1 cellular context compared by ENCODE assay signal in the genomic region with DNA sequence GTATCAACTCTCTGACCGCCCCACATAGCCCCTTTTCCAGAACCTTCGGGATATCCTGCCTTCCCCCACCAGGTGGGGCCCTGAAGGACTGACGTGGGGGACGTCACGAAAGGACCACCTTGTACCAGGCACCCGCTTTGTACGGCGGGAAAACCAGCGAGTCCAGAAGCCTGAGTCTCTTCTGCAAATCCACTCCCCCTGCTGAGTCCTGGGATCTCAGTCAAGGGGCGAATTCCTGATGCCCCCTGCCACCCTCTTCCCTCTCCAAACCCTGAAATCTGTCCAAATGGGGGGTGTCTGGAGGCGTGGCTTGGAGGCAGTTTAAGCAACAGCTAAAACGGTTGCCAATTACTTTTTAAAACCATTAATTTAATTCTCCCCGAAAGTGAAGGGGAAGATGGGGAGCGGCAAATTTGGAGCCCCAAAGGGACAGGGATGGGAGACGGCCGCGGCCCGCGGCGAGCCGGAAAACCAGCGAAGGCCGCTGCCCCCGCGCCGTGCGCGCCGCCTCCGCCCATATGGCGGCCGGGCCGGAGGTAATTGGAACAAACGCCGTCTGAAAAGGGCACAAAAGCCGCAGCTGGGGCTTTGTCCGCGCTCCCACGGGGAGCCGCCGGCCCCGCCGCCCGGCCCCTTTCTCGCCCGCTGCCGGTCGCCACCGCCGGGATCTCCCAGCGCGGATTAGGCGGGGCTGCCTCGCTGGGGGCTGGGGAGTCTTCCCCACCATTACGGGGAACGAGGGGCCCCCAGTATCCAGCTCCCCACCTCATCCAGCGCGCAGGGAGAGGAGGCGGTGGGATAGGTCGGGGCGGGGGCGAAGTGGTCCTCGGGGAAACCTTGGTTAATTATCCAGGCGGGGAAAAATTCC.
TF ChIP-seq lines count a peak whose summit lies in the region.

No MANE protein-coding gene starts in this region.

TF ChIP-seq in WTC11, 78 proteins besides CTCF, POLR2A, EP300 and RAD21 (continued from another document):
- TF ChIP-seq, protein P1, sequence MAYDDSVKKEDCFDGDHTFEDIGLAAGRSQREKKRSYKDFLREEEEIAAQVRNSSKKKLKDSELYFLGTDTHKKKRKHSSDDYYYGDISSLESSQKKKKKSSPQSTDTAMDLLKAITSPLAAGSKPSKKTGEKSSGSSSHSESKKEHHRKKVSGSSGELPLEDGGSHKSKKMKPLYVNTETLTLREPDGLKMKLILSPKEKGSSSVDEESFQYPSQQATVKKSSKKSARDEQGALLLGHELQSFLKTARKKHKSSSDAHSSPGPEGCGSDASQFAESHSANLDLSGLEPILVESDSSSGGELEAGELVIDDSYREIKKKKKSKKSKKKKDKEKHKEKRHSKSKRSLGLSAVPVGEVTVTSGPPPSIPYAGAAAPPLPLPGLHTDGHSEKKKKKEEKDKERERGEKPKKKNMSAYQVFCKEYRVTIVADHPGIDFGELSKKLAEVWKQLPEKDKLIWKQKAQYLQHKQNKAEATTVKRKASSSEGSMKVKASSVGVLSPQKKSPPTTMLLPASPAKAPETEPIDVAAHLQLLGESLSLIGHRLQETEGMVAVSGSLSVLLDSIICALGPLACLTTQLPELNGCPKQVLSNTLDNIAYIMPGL (CRISPR knock-in tag; IDR thresholded peaks at IDR 0.05) = no peak
- TF ChIP-seq, protein P2, sequence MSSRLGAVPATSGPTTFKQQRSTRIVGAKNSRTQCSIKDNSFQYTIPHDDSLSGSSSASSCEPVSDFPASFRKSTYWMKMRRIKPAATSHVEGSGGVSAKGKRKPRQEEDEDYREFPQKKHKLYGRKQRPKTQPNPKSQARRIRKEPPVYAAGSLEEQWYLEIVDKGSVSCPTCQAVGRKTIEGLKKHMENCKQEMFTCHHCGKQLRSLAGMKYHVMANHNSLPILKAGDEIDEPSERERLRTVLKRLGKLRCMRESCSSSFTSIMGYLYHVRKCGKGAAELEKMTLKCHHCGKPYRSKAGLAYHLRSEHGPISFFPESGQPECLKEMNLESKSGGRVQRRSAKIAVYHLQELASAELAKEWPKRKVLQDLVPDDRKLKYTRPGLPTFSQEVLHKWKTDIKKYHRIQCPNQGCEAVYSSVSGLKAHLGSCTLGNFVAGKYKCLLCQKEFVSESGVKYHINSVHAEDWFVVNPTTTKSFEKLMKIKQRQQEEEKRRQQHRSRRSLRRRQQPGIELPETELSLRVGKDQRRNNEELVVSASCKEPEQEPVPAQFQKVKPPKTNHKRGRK (CRISPR knock-in tag; IDR thresholded peaks at IDR 0.05; ENCODE audit: borderline replicate concordance) = no peak
- TF ChIP-seq GTF2I (CRISPR knock-in tag; conservative IDR thresholded peaks at IDR 0.05) (no peak), ZNF219 (CRISPR knock-in tag; IDR thresholded peaks at IDR 0.05; ENCODE audit: borderline replicate concordance) (no peak), TEAD1 (CRISPR knock-in tag; IDR thresholded peaks at IDR 0.05) (no peak), SP1 (CRISPR knock-in tag; conservative IDR thresholded peaks at IDR 0.05) (no peak), JUN (CRISPR knock-in tag; IDR thresholded peaks at IDR 0.05) (no peak), FOXP1 (CRISPR knock-in tag; IDR thresholded peaks at IDR 0.05; ENCODE audit: borderline replicate concordance) (no peak), NR1H2 (CRISPR knock-in tag; IDR thresholded peaks at IDR 0.05) (no peak)
- TF ChIP-seq, protein P3, sequence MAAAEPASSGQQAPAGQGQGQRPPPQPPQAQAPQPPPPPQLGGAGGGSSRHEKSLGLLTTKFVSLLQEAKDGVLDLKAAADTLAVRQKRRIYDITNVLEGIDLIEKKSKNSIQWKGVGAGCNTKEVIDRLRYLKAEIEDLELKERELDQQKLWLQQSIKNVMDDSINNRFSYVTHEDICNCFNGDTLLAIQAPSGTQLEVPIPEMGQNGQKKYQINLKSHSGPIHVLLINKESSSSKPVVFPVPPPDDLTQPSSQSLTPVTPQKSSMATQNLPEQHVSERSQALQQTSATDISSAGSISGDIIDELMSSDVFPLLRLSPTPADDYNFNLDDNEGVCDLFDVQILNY (CRISPR knock-in tag; IDR thresholded peaks at IDR 0.05) = no peak
- TF ChIP-seq, protein P4, sequence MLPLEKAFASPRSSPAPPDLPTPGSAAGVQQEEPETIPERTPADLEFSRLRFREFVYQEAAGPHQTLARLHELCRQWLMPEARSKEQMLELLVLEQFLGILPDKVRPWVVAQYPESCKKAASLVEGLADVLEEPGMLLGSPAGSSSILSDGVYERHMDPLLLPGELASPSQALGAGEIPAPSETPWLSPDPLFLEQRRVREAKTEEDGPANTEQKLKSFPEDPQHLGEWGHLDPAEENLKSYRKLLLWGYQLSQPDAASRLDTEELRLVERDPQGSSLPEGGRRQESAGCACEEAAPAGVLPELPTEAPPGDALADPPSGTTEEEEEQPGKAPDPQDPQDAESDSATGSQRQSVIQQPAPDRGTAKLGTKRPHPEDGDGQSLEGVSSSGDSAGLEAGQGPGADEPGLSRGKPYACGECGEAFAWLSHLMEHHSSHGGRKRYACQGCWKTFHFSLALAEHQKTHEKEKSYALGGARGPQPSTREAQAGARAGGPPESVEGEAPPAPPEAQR (CRISPR knock-in tag; IDR thresholded peaks at IDR 0.05) = no peak
- TF ChIP-seq, protein P5, sequence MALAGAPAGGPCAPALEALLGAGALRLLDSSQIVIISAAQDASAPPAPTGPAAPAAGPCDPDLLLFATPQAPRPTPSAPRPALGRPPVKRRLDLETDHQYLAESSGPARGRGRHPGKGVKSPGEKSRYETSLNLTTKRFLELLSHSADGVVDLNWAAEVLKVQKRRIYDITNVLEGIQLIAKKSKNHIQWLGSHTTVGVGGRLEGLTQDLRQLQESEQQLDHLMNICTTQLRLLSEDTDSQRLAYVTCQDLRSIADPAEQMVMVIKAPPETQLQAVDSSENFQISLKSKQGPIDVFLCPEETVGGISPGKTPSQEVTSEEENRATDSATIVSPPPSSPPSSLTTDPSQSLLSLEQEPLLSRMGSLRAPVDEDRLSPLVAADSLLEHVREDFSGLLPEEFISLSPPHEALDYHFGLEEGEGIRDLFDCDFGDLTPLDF (CRISPR knock-in tag; IDR thresholded peaks at IDR 0.05) = no peak
- TF ChIP-seq, protein P6, sequence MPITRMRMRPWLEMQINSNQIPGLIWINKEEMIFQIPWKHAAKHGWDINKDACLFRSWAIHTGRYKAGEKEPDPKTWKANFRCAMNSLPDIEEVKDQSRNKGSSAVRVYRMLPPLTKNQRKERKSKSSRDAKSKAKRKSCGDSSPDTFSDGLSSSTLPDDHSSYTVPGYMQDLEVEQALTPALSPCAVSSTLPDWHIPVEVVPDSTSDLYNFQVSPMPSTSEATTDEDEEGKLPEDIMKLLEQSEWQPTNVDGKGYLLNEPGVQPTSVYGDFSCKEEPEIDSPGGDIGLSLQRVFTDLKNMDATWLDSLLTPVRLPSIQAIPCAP (CRISPR knock-in tag; IDR thresholded peaks at IDR 0.05) = no peak
- TF ChIP-seq, protein P7, sequence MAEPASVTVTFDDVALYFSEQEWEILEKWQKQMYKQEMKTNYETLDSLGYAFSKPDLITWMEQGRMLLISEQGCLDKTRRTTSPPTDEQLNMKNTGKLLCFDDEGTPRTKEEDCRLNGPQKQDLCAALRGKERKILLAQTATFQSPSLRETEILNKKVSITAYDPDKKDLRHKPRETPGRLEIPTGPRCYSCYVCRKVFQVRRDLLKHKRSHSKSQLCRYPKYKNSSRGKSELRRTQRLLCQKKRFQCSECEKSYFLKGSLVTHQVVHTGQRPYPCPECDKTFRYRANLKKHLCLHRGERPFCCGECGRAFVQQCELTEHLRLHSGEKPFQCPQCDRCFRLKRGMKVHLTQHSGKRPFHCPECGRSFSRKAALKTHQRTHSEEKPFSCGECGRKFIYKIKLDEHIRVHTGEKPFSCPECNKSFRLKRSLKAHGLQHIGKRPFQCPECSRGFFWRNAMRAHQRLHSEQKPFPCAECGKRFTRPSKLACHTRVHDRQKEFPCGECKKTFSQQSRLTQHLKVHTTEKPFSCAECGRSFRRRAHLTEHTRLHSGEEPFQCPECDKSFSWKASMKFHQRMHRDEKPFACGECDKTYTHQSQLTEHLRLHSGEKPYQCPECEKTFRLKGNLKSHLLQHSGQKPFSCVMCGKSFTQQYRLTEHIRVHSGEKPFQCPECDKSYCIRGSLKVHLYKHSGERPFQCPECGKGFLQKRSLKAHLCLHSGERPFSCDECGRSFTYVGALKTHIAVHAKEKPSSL (CRISPR knock-in tag; conservative IDR thresholded peaks at IDR 0.05) = no peak
